8 cellular contexts compared by ENCODE assay signal in genomic region chrX:387729-388128, GRCh38. TPM values are rescaled to one million over a fixed set of nuclear protein-coding genes. Genes with fewer than 3 reads are reported as not detected.
DNase-seq lines count a peak whose midpoint lies in the region; ATAC-seq, FAIRE-seq and TF ChIP-seq lines count a peak whose summit lies in the region.

No MANE protein-coding gene starts in this region.

- H3K4me1 ChIP-seq in GM12878 (ENCODE audit: control insufficient read depth, insufficient read depth, low read length): no peaks in the 10 kb centered on the region
- H3K4me1 ChIP-seq in right lobe of liver: peaks cover 0 to 5% (median 0%) of the 10 kb centered on the region in 4 donors
- peaks cover 10% of the 10 kb centered on the region for H3K4me1 ChIP-seq in thymus (ENCODE audit: control insufficient read depth, insufficient read depth, low read length)

- H3K4me1 Mint-ChIP-seq in activated T-cell treated with anti-CD3 and anti-CD28 coated beads, Interleukin-2, amount 50 U/mL, for 24 hours (ENCODE audit: low read depth): peaks cover 12% of the 10 kb centered on the region

- FAIRE-seq in GM12878 (lab: Jason Lieb, UNC) (no peak), D721Med (lab: Jason Lieb, UNC) (no peak)

- no peaks in the 10 kb centered on the region for H3K36me3 ChIP-seq in GM12878 (ENCODE audit: control insufficient read depth in 2 of 2, insufficient read depth in 2 of 2, low read length in 1 of 2)
- no peaks in the 10 kb centered on the region for H3K36me3 ChIP-seq in right lobe of liver
- H3K36me3 ChIP-seq in thymus (ENCODE audit: control insufficient read depth, insufficient read depth): no peaks in the 10 kb centered on the region

- intact Hi-C loops in GM12878 (cut with micrococcal nuclease; ENCODE audit: unreplicated experiment): loop anchor here (2.0 kb wide), 1 partner anchor 69 kb away; the partner anchor contains the start of gene GTPBP6
- intact Hi-C loops in right lobe of liver (cut with DNase I): no loop called here

- H3K4me3 Mint-ChIP-seq in activated T-cell treated with anti-CD3 and anti-CD28 coated beads, Interleukin-2, amount 50 U/mL, for 24 hours: peak overlapping the region; percentile 84

- RAD21 ChIA-PET in GM12878 (lab: Charles Lee; ENCODE audit: unreplicated experiment): no interaction called here

- H3K27ac ChIP-seq in GM12878 (ENCODE audit: control insufficient read depth, insufficient read depth) (peak overlapping the region; percentile 99), right lobe of liver (peak overlapping the region; percentile 22 to 100 (median 99)), thymus (ENCODE audit: low read depth) (peak overlapping the region; percentile 64)

- BruUV-seq in GM12878 (replicated peaks; lab: Mats Ljungman, UMichigan): no TSS peak

- in situ Hi-C loops in GM12878 (cut with MboI): no loop called here

- DNase-seq in activated T-cell treated with anti-CD3 and anti-CD28 coated beads, Interleukin-2, amount 50 U/mL, for 24 hours: no peak
- DNase-seq in activated T-cell treated with anti-CD3 and anti-CD28 coated beads, Interleukin-2, amount 50 U/mL, for 48 hours: no peak
- no peak for DNase-seq in GM12878 (ENCODE audit: low read depth, low spot score)
- no peak for DNase-seq in right lobe of liver
- DNase-seq in D721Med (ENCODE audit: insufficient read length, low spot score): no peak
- no peak for DNase-seq in mucosa of gallbladder (ENCODE audit: low spot score)
- no peak for DNase-seq in stimulated activated CD4-positive, alpha-beta T cell treated with anti-CD3 and anti-CD28 coated beads, Interleukin-2, amount 100 ng/mL, for 48 hours

- H3K4me2 ChIP-seq in GM12878 (ENCODE audit: control insufficient read depth, insufficient read depth): peak overlapping the region; percentile 85

- peak overlapping the region; percentile 98 for H3K27ac Mint-ChIP-seq in activated T-cell treated with anti-CD3 and anti-CD28 coated beads, Interleukin-2, amount 50 U/mL, for 24 hours

- peak overlapping the region; percentile 72 for H2AFZ ChIP-seq in GM12878 (ENCODE audit: control insufficient read depth, low read depth, low read length)

- TF ChIP-seq CTCF in GM12878 (IDR thresholded peaks at IDR 0.05 in 2 of 3, conservative IDR thresholded peaks at IDR 0.05 in 1 of 3; ENCODE audit: control insufficient read depth in 2 of 3, extremely low read depth in 1 of 3, insufficient read depth in 1 of 3, low read depth in 3 of 3, low read length in 3 of 3) (no peak), right lobe of liver (IDR thresholded peaks at IDR 0.05) (no peak), D721Med (IDR thresholded peaks at IDR 0.05; ENCODE audit: insufficient read depth, missing control alignments) (no peak)

- H3K27me3 ChIP-seq in GM12878 (replicated peaks in 1 of 2; ENCODE audit: control insufficient read depth in 2 of 2, insufficient read depth in 2 of 2, low read length in 1 of 2) (no peaks in the 10 kb centered on the region), right lobe of liver (no peaks in the 10 kb centered on the region), thymus (ENCODE audit: control insufficient read depth, insufficient read depth) (no peaks in the 10 kb centered on the region)

- TF ChIP-seq POLR2A in GM12878 (IDR thresholded peaks at IDR 0.05; ENCODE audit: low read depth, low read length) (no peak), right lobe of liver (IDR thresholded peaks at IDR 0.05) (no peak)

- no peaks in the 10 kb centered on the region for H3K9me3 Mint-ChIP-seq in activated T-cell treated with anti-CD3 and anti-CD28 coated beads, Interleukin-2, amount 50 U/mL, for 24 hours

- H3K36me3 Mint-ChIP-seq in activated T-cell treated with anti-CD3 and anti-CD28 coated beads, Interleukin-2, amount 50 U/mL, for 24 hours (ENCODE audit: low read depth): no peaks in the 10 kb centered on the region

- H3K9me3 ChIP-seq in GM12878 (replicated peaks; ENCODE audit: control insufficient read depth, insufficient read depth, low read length) (no peaks in the 10 kb centered on the region; the same call in 2 of the 3 replicates), right lobe of liver (no peaks in the 10 kb centered on the region), thymus (ENCODE audit: control insufficient read depth) (no peaks in the 10 kb centered on the region)

- H4K20me1 ChIP-seq in GM12878 (ENCODE audit: control insufficient read depth, insufficient read depth): no peaks in the 10 kb centered on the region

- H3K27me3 Mint-ChIP-seq in activated T-cell treated with anti-CD3 and anti-CD28 coated beads, Interleukin-2, amount 50 U/mL, for 24 hours: no peaks in the 10 kb centered on the region

- H3K4me3 ChIP-seq in GM12878: peak overlapping the region; percentile 65
- peak overlapping the region; percentile 85 to 95 (median 95) for H3K4me3 ChIP-seq in right lobe of liver
- peak overlapping the region; percentile 65 for H3K4me3 ChIP-seq in thymus (ENCODE audit: low read length)

- no peak for TF ChIP-seq RAD21 in GM12878 (IDR thresholded peaks at IDR 0.05; ENCODE audit: insufficient read depth, low read depth, low read length)

- TF ChIP-seq EP300 in GM12878 (IDR thresholded peaks at IDR 0.05; ENCODE audit: borderline replicate concordance in 1 of 2, control insufficient read depth in 1 of 2, low read depth in 2 of 2, low read length in 2 of 2): no peak

- H3K79me2 ChIP-seq in GM12878 (ENCODE audit: control insufficient read depth, insufficient read depth, low read length): no peaks in the 10 kb centered on the region; the same call in 1 of the 2 replicates

- H3K9ac ChIP-seq in GM12878 (ENCODE audit: control insufficient read depth, insufficient read depth, low read length): peak overlapping the region; percentile 92

- ATAC-seq in GM12878: no peak
- ATAC-seq in right lobe of liver: no peak

- POLR2A ChIA-PET in GM12878 (lab: Charles Lee): no interaction called here

- CTCF ChIA-PET in GM12878 (lab: Yijun Ruan, JAX): no interaction called here

- SMC1A ChIA-PET in GM12878 (lab: Charles Lee; ENCODE audit: uncharacterized antibody, unreplicated experiment): no interaction called here

- 20% methylated on average over 14 of the region's 14 CpGs for WGBS in GM12878 (ENCODE audit: insufficient coverage, insufficient replicate concordance, low lambda C conversion rate, missing lambda C conversion rate)
- WGBS in right lobe of liver (ENCODE audit: insufficient coverage, low coverage, low lambda C conversion rate, missing lambda C conversion rate): 59% methylated on average over 9 of the region's 14 CpGs
- 83% methylated on average over 14 of the region's 14 CpGs for WGBS in thymus

TF ChIP-seq in GM12878, 131 proteins besides CTCF, POLR2A, EP300 and RAD21 (continues in another document):
- no peak for TF ChIP-seq SMAD1 (IDR thresholded peaks at IDR 0.05; ENCODE audit: low read depth, partially characterized antibody)
- TF ChIP-seq SMC3 (IDR thresholded peaks at IDR 0.05; ENCODE audit: borderline replicate concordance, low read length): no peak
- TF ChIP-seq ATF7 (IDR thresholded peaks at IDR 0.05; ENCODE audit: low read depth): no peak
- TF ChIP-seq CBFB (IDR thresholded peaks at IDR 0.05; ENCODE audit: low read depth): no peak
- TF ChIP-seq ZBTB40 (IDR thresholded peaks at IDR 0.05; ENCODE audit: borderline replicate concordance): 0 out of 2 replicates have a peak, but pooled peaks have one; percentile 5

RNA-seq across cellular contexts. Expression of gene PPP2R3B, which starts 1.0 kb away (rescaled TPM):
- total RNA-seq in GM12878 (2013; cell fraction: nucleolus; rRNA removed): 5.5 and 7.0 TPM in 2 replicates
- total RNA-seq in GM12878 (2014; rRNA removed): 23.9 and 30.7 TPM in 2 replicates
- 9.7 and 10.7 TPM in 2 replicates for total RNA-seq in GM12878 (2014; rRNA removed; fragmentation: Illumina TruSeq; extraction: Trizol)
- total RNA-seq in GM12878 (2021): 26.5 and 34.3 TPM in 2 replicates
- 4.4 TPM for polyA plus RNA-seq in GM12878 (2011; ENCODE audit: low read depth)
- 2.7 and 4.6 TPM in 2 replicates for polyA plus RNA-seq in GM12878 (2011; rRNA removed)
- polyA plus RNA-seq in GM12878 (2011; cell fraction: cytosol; rRNA removed): 3.7 and 5.7 TPM in 2 replicates
- 28.9 and 32.0 TPM in 2 replicates for polyA plus RNA-seq in GM12878 (2011; cell fraction: nucleus; rRNA removed)
- 13.4 and 16.3 TPM in 2 replicates for polyA plus RNA-seq in GM12878 (2012)
- polyA plus RNA-seq in GM12878 (2014; fragmentation: Illumina TruSeq; extraction: Trizol): 1.3 and 5.9 TPM in 2 replicates
- under 1 TPM in 1 of 2 experiments, not detected in 1; 0.11 TPM for polyA plus RNA-seq in GM12878 (2014; fragmentation: Nextera tagmentation; extraction: Ambion mirVana)
- 27.8 and 34.8 TPM in 2 replicates for polyA plus RNA-seq in GM12878 (2014; rRNA removed)
- polyA plus RNA-seq in GM12878 (2016; fragmentation: Nextera tagmentation; extraction: Ambion mirVana): 10 to 100 TPM in 1 of 2 experiments, 1 to 10 TPM in 1; 3.3 to 11.3 TPM
- polyA minus RNA-seq in GM12878 (2011; rRNA and poly(A)+ RNA removed): 5.6 and 12.3 TPM in 2 replicates
- polyA minus RNA-seq in GM12878 (2011; cell fraction: cytosol; rRNA and poly(A)+ RNA removed): 5.7 and 17.5 TPM in 2 replicates
- 6.6 and 11.7 TPM in 2 replicates for polyA minus RNA-seq in GM12878 (2011; cell fraction: nucleus; rRNA and poly(A)+ RNA removed)
- total RNA-seq in right lobe of liver: 1 to 10 TPM; 4.2 to 6.3 (median 5.3) TPM
- 88.5 TPM for polyA plus RNA-seq in thymus
- 27.1 TPM for total RNA-seq in mucosa of gallbladder
